Comparison of ENCODE assay signal across 32 cellular contexts in the genomic region with DNA sequence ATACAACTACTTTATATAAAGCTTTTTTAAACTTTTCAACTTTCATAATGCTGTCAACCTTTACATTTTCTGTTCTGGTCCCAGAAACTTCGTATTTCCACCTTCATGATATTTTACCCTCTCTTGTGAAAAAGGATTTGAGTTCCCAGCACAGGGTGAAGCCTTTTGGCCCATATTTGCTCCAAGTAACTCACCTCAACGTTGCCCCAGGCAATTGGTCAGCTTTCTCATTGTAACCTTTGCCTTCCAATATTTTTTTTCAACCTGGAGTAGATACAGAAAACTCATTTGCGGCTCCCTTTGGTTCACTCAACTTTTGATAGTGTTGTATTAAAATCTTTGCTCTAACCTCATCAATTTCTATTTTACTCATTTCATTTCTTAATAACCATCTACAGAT.
"Had no signal": no experiment of that assay in that cellular context is flagged by ENCODE, and none has a peak within 500 bp of the region (broad histone marks: within the 10 kb centered on the region; RNA-seq: fewer than 3 reads in every experiment).

No MANE protein-coding gene starts in this region.

- H3K27me3 ChIP-seq: ascending aorta, body of pancreas, brain microvascular endothelial cell, breast epithelium, cardiac muscle cell had no signal

- H3K4me3 ChIP-seq: adrenal gland, ascending aorta, body of pancreas, breast epithelium, cardiac muscle cell had no signal

- ATAC-seq: activated naive CD4-positive, alpha-beta T cell treated with anti-CD3 and anti-CD28 coated beads, Interleukin-2, amount 50 U/mL, for 72 hours; activated naive CD8-positive, alpha-beta T cell treated with anti-CD3 and anti-CD28 coated beads, Interleukin-2, amount 50 U/mL, for 24 hours; activated T-cell treated with anti-CD3 and anti-CD28 coated beads, Interleukin-2, amount 50 U/mL, for 4 hours; activated T-cell treated with anti-CD3 and anti-CD28 coated beads, Interleukin-2, amount 50 U/mL, for 72 hours; activated T-helper 17 cell treated with anti-CD3 and anti-CD28 coated beads, Interleukin-2, amount 50 U/mL, for 72 hours; body of pancreas had no signal

- H3K36me3 ChIP-seq: adrenal gland, ascending aorta, brain microvascular endothelial cell, breast epithelium, cardiac muscle cell had no signal

- H3K9me3 ChIP-seq: adrenal gland, ascending aorta, body of pancreas, breast epithelium had no signal

- H3K4me1 ChIP-seq: adrenal gland, ascending aorta, breast epithelium had no signal

- H3K27ac ChIP-seq: adrenal gland, ascending aorta, brain microvascular endothelial cell, breast epithelium, cardiac muscle cell had no signal

- DNase-seq: activated effector memory CD4-positive, alpha-beta T cell treated with anti-CD3 and anti-CD28 coated beads, Interleukin-2, amount 50 U/mL, for 16 hours; activated effector memory CD4-positive, alpha-beta T cell treated with Interleukin-2 at 50 U/mL for 16 hours; activated gamma-delta T cell; activated gamma-delta T cell treated with Interleukin-2 at 50 U/mL for 16 hours; activated naive CD4-positive, alpha-beta T cell; activated naive CD4-positive, alpha-beta T cell treated with anti-CD3 and anti-CD28 coated beads for 36 hours; activated naive CD4-positive, alpha-beta T cell treated with anti-CD3 and anti-CD28 coated beads, Interleukin-2, amount 10 ng/mL, durations not matched to agents 7 days and 5 days; activated naive CD4-positive, alpha-beta T cell treated with anti-CD3 and anti-CD28 coated beads, Interleukin-2, amount 50 U/mL, for 16 hours; activated naive CD4-positive, alpha-beta T cell treated with Interleukin-2 at 50 U/mL for 16 hours; activated naive CD8-positive, alpha-beta T cell treated with anti-CD3 and anti-CD28 coated beads for 36 hours; activated naive CD8-positive, alpha-beta T cell treated with anti-CD3 and anti-CD28 coated beads, Interleukin-2, amount 10 ng/mL, durations not matched to agents 7 days and 5 days; activated naive CD8-positive, alpha-beta T cell treated with anti-CD3 and anti-CD28 coated beads, Interleukin-2, amount 50 U/mL, for 24 hours; activated T-cell treated with anti-CD3 and anti-CD28 coated beads, Interleukin-2, amount 50 U/mL, for 1 hour; activated T-cell treated with anti-CD3 and anti-CD28 coated beads, Interleukin-2, amount 50 U/mL, for 24 hours; activated T-cell treated with anti-CD3 and anti-CD28 coated beads, Interleukin-2, amount 50 U/mL, for 4 hours; activated T-cell treated with anti-CD3 and anti-CD28 coated beads, Interleukin-2, amount 50 U/mL, for 48 hours; activated T-cell treated with anti-CD3 and anti-CD28 coated beads, Interleukin-2, amount 50 U/mL, for 72 hours; adrenal gland; amniotic stem cell; amygdala; anterior cingulate cortex; aorta; body of pancreas; brain microvascular endothelial cell; caudate nucleus; central memory CD4-positive, alpha-beta T cell; cerebellar nuclear complex had no signal
